ENCODE assay signal across 8 cellular contexts in genomic region chr20:17431621-17432364, GRCh38.
DNase-seq lines count a peak whose midpoint lies in the region; ATAC-seq and TF ChIP-seq lines count a peak whose summit lies in the region.

No MANE protein-coding gene starts in this region.

- no peaks in the 10 kb centered on the region for H3K4me1 Mint-ChIP-seq in CD8-positive, alpha-beta T cell (ENCODE audit: low read depth)
- no peaks in the 10 kb centered on the region for H3K4me1 Mint-ChIP-seq in HFFc6 (ENCODE audit: low read depth)
- peaks cover 10% of the 10 kb centered on the region for H3K4me1 Mint-ChIP-seq in nephron

- ATAC-seq in CD8-positive, alpha-beta T cell = no peak
- ATAC-seq in HG02571 (IDR thresholded peaks at IDR 0.05; ENCODE audit: unreplicated experiment) = no peak

- POLR2A ChIA-PET in CD8-positive, alpha-beta T cell (lab: Charles Lee) = interaction anchor here (0.5 kb wide), 1 partner anchor 11 kb away, joined by 3 read pairs; no protein-coding TSS in a partner anchor

- H3K9me3 Mint-ChIP-seq in CD8-positive, alpha-beta T cell = no peaks in the 10 kb centered on the region
- H3K9me3 Mint-ChIP-seq in HFFc6 = no peaks in the 10 kb centered on the region
- no peaks in the 10 kb centered on the region for H3K9me3 Mint-ChIP-seq in nephron

- no peak for TF ChIP-seq POLR2A in esophagus muscularis mucosa (IDR thresholded peaks at IDR 0.05; ENCODE audit: low read depth)
- no peak for TF ChIP-seq POLR2A in thyroid gland (IDR thresholded peaks at IDR 0.05)

- no peak overlapping the region for H3K27ac Mint-ChIP-seq in CD8-positive, alpha-beta T cell
- no peak overlapping the region for H3K27ac Mint-ChIP-seq in HFFc6
- peak overlapping the region in 1 of 3 experiments; percentile 15 for H3K27ac Mint-ChIP-seq in nephron

- H3K36me3 Mint-ChIP-seq in CD8-positive, alpha-beta T cell = no peaks in the 10 kb centered on the region
- H3K36me3 Mint-ChIP-seq in HFFc6 (ENCODE audit: low read depth) = no peaks in the 10 kb centered on the region
- H3K36me3 Mint-ChIP-seq in nephron (ENCODE audit: low read depth) = no peaks in the 10 kb centered on the region

- peaks cover 5% of the 10 kb centered on the region for H3K27me3 ChIP-seq in CD8-positive, alpha-beta T cell (ENCODE audit: insufficient read depth, low read length)
- H3K27me3 ChIP-seq in esophagus muscularis mucosa (peaks cover 0 to 38% (median 0%) of the 10 kb centered on the region in 4 donors), thyroid gland (no peaks in the 10 kb centered on the region)

- peak; percentile 97 for TF ChIP-seq CTCF in CD8-positive, alpha-beta T cell (IDR thresholded peaks at IDR 0.05)
- TF ChIP-seq CTCF in HFFc6 (IDR thresholded peaks at IDR 0.05) (peak; percentile 98), esophagus muscularis mucosa (IDR thresholded peaks at IDR 0.05) (peak; percentile 76 to 88 (median 83)), nephron (IDR thresholded peaks at IDR 0.05; ENCODE audit: unreplicated experiment in 3 of 3) (peak; percentile 93 to 94 (median 94)), thyroid gland (IDR thresholded peaks at IDR 0.05) (peak; percentile 65 to 90 (median 88))

- peak in 6 of 7 experiments; percentile 22 to 62 (median 38) for DNase-seq in CD8-positive, alpha-beta T cell
- DNase-seq in HFFc6 = peak; percentile 22
- DNase-seq in NCI-H345 treated with DMSO at 0.1 percent for 48 hours (lab: John Stamatoyannopoulos, UW; ENCODE audit: unreplicated experiment) = peak; percentile 56
- DNase-seq in activated CD8-positive, alpha-beta memory T cell treated with anti-CD3 and anti-CD28 coated beads for 24 hours = peak; percentile 78
- no peak for DNase-seq in esophagus muscularis mucosa (ENCODE audit: extremely low spot score)
- peak; percentile 58 to 69 for DNase-seq in thyroid gland

- peaks cover 27% of the 10 kb centered on the region for H3K27me3 Mint-ChIP-seq in CD8-positive, alpha-beta T cell (ENCODE audit: low read depth)
- H3K27me3 Mint-ChIP-seq in HFFc6 (ENCODE audit: insufficient read depth) (peaks cover 6% of the 10 kb centered on the region), nephron (ENCODE audit: low read depth) (peaks cover 35% of the 10 kb centered on the region)

- intact Hi-C loops in CD8-positive, alpha-beta T cell (cut with DNase I, micrococcal nuclease) = loop anchor here in 1 of 2 experiments (1.0 to 5.0 kb wide), 2 partner anchors 627 to 729 kb away; no protein-coding TSS in a partner anchor
- intact Hi-C loops in esophagus muscularis mucosa (cut with DNase I) = loop anchor here (2.0 kb wide), 1 partner anchor 629 kb away; no protein-coding TSS in a partner anchor
- intact Hi-C loops in thyroid gland (cut with DNase I) = loop anchor here (5.0 kb wide), 1 partner anchor 629 kb away; no protein-coding TSS in a partner anchor

- no peaks in the 10 kb centered on the region for H3K4me1 ChIP-seq in CD8-positive, alpha-beta T cell (ENCODE audit: insufficient read depth, low read length)
- H3K4me1 ChIP-seq in esophagus muscularis mucosa = no peaks in the 10 kb centered on the region
- peaks cover 0 to 7% of the 10 kb centered on the region in 2 donors for H3K4me1 ChIP-seq in thyroid gland

- H3K36me3 ChIP-seq in CD8-positive, alpha-beta T cell (ENCODE audit: insufficient read depth, low read length) = no peaks in the 10 kb centered on the region
- no peaks in the 10 kb centered on the region for H3K36me3 ChIP-seq in esophagus muscularis mucosa
- no peaks in the 10 kb centered on the region for H3K36me3 ChIP-seq in thyroid gland

- no peak overlapping the region for H3K27ac ChIP-seq in CD8-positive, alpha-beta T cell (ENCODE audit: low read depth, low read length)
- no peak overlapping the region for H3K27ac ChIP-seq in esophagus muscularis mucosa (replicated peaks in 1 of 4)
- H3K27ac ChIP-seq in thyroid gland = no peak overlapping the region

- H3K4me3 ChIP-seq in CD8-positive, alpha-beta T cell (ENCODE audit: low read depth, low read length) = no peak overlapping the region
- H3K4me3 ChIP-seq in esophagus muscularis mucosa (no peak overlapping the region), thyroid gland (replicated peaks in 1 of 3) (no peak overlapping the region)

- no peak overlapping the region for H3K4me3 Mint-ChIP-seq in CD8-positive, alpha-beta T cell
- no peak overlapping the region for H3K4me3 Mint-ChIP-seq in HFFc6
- H3K4me3 Mint-ChIP-seq in nephron = no peak overlapping the region

- CTCF ChIA-PET in CD8-positive, alpha-beta T cell (lab: Charles Lee) = interaction anchor here (0.7 to 4.4 kb wide), 10 partner anchors 8 to 630 kb away, joined by 3 to 29 read pairs (median 3); no protein-coding TSS in a partner anchor

- no peaks in the 10 kb centered on the region for H3K9me3 ChIP-seq in CD8-positive, alpha-beta T cell (ENCODE audit: low read length)
- H3K9me3 ChIP-seq in esophagus muscularis mucosa = no peaks in the 10 kb centered on the region
- H3K9me3 ChIP-seq in thyroid gland = no peaks in the 10 kb centered on the region

- TF ChIP-seq EP300 in esophagus muscularis mucosa (IDR thresholded peaks at IDR 0.05) = no peak

- WGBS in esophagus muscularis mucosa = 36% methylated on average over 16 of the region's 17 CpGs
- WGBS in thyroid gland, 2 donors = 36% methylated on average over 17 of the region's 17 CpGs
